In genomic region chr5:116576043-116576713, GRCh38 we compare ENCODE assay signal across 8 cellular contexts. TPM values are rescaled to one million over a fixed set of nuclear protein-coding genes. Genes with fewer than 3 reads are reported as not detected.
A peak's percentile ranks its signal among the peaks of the same experiment; 100 is the strongest.
DNase-seq lines count a peak whose midpoint lies in the region; ATAC-seq and TF ChIP-seq lines count a peak whose summit lies in the region.

No MANE protein-coding gene starts in this region.

- H2AFZ ChIP-seq in osteoblast (ENCODE audit: low read length): peak overlapping the region; percentile 35

- H3K27ac ChIP-seq in HEK293 (ENCODE audit: extremely low read depth, low read depth, low read length) (peak overlapping the region; percentile 72), osteoblast (ENCODE audit: low read depth, low read length) (no peak overlapping the region)

- peak; percentile 74 for ATAC-seq in Right ventricle myocardium inferior

- H3K4me1 ChIP-seq in HEK293 (ENCODE audit: control insufficient read depth, insufficient read depth, low read length) (0 out of 2 replicates have a peak, but pooled peaks cover 3% of the 10 kb centered on the region), osteoblast (ENCODE audit: insufficient read depth, low read length) (peaks cover 11% of the 10 kb centered on the region)

- H3K27ac Mint-ChIP-seq in activated CD4-positive, alpha-beta T cell treated with anti-CD3 and anti-CD28 coated beads, Interleukin-2, amount 10 ng/mL, durations not matched to agents 7 days and 5 days: no peak overlapping the region
- H3K27ac Mint-ChIP-seq in activated naive CD4-positive, alpha-beta T cell treated with anti-CD3 and anti-CD28 coated beads, Interleukin-2, amount 10 ng/mL, durations not matched to agents 7 days and 5 days: no peak overlapping the region

- no peaks in the 10 kb centered on the region for H3K79me2 ChIP-seq in osteoblast (ENCODE audit: insufficient read depth, low read length)

- H3K4me2 ChIP-seq in osteoblast (ENCODE audit: insufficient read depth, low read length): peak overlapping the region; percentile 93

- CTCF ChIA-PET in activated CD4-positive, alpha-beta T cell treated with anti-CD3 and anti-CD28 coated beads, Interleukin-2, amount 10 ng/mL, durations not matched to agents 7 days and 5 days (lab: Charles Lee): interaction anchor here (0.9 kb wide), 1 partner anchor 17 kb away, joined by 3 read pairs; no protein-coding TSS in a partner anchor
- CTCF ChIA-PET in HEK293 (lab: Yijun Ruan, JAX): interaction anchor here (0.6 to 1.1 kb wide), 11 partner anchors 9 to 1716 kb away, joined by 3 to 10 read pairs (median 3); no protein-coding TSS in a partner anchor
- CTCF ChIA-PET in activated naive CD4-positive, alpha-beta T cell treated with anti-CD3 and anti-CD28 coated beads, Interleukin-2, amount 10 ng/mL, durations not matched to agents 7 days and 5 days (lab: Charles Lee): interaction anchor here (0.7 to 2.3 kb wide), 3 partner anchors 10 to 439 kb away, joined by 3 to 5 read pairs (median 3); no protein-coding TSS in a partner anchor

- no peaks in the 10 kb centered on the region for H3K9me3 Mint-ChIP-seq in activated CD4-positive, alpha-beta T cell treated with anti-CD3 and anti-CD28 coated beads, Interleukin-2, amount 10 ng/mL, durations not matched to agents 7 days and 5 days
- no peaks in the 10 kb centered on the region for H3K9me3 Mint-ChIP-seq in activated naive CD4-positive, alpha-beta T cell treated with anti-CD3 and anti-CD28 coated beads, Interleukin-2, amount 10 ng/mL, durations not matched to agents 7 days and 5 days

- POLR2A ChIA-PET in activated CD4-positive, alpha-beta T cell treated with anti-CD3 and anti-CD28 coated beads, Interleukin-2, amount 10 ng/mL, durations not matched to agents 7 days and 5 days (lab: Charles Lee): no interaction called here
- POLR2A ChIA-PET in HEK293 (lab: Yijun Ruan, JAX): no interaction called here

- H3K27me3 Mint-ChIP-seq in activated CD4-positive, alpha-beta T cell treated with anti-CD3 and anti-CD28 coated beads, Interleukin-2, amount 10 ng/mL, durations not matched to agents 7 days and 5 days: peaks cover 80% of the 10 kb centered on the region
- H3K27me3 Mint-ChIP-seq in activated naive CD4-positive, alpha-beta T cell treated with anti-CD3 and anti-CD28 coated beads, Interleukin-2, amount 10 ng/mL, durations not matched to agents 7 days and 5 days: peaks cover 87% of the 10 kb centered on the region

- peaks cover 57% of the 10 kb centered on the region for H3K27me3 ChIP-seq in osteoblast (ENCODE audit: insufficient read depth, low read length)

- peaks cover 30% of the 10 kb centered on the region for H3K4me1 Mint-ChIP-seq in activated CD4-positive, alpha-beta T cell treated with anti-CD3 and anti-CD28 coated beads, Interleukin-2, amount 10 ng/mL, durations not matched to agents 7 days and 5 days
- H3K4me1 Mint-ChIP-seq in activated naive CD4-positive, alpha-beta T cell treated with anti-CD3 and anti-CD28 coated beads, Interleukin-2, amount 10 ng/mL, durations not matched to agents 7 days and 5 days: peaks cover 31% of the 10 kb centered on the region

- H3K36me3 ChIP-seq in HEK293 (ENCODE audit: control insufficient read depth in 2 of 2, insufficient read depth in 1 of 2, low read length in 2 of 2): no peaks in the 10 kb centered on the region
- H3K36me3 ChIP-seq in osteoblast (ENCODE audit: insufficient read depth, low read length): no peaks in the 10 kb centered on the region

- peak overlapping the region; percentile 52 for H3K4me3 Mint-ChIP-seq in activated CD4-positive, alpha-beta T cell treated with anti-CD3 and anti-CD28 coated beads, Interleukin-2, amount 10 ng/mL, durations not matched to agents 7 days and 5 days
- H3K4me3 Mint-ChIP-seq in activated naive CD4-positive, alpha-beta T cell treated with anti-CD3 and anti-CD28 coated beads, Interleukin-2, amount 10 ng/mL, durations not matched to agents 7 days and 5 days: no peak overlapping the region

- H3K4me3 ChIP-seq in HEK293 (ENCODE audit: low read depth, low read length): peak overlapping the region; percentile 30
- peak overlapping the region; percentile 73 for H3K4me3 ChIP-seq in osteoblast (ENCODE audit: insufficient read depth, low read length)

- intact Hi-C loops in Right ventricle myocardium inferior (cut with DNase I): loop anchor here (1.0 to 10.0 kb wide), 6 partner anchors 159 to 556 kb away; no protein-coding TSS in a partner anchor

- DNase-seq in activated CD4-positive, alpha-beta T cell treated with anti-CD3 and anti-CD28 coated beads, Interleukin-2, amount 10 ng/mL, durations not matched to agents 7 days and 5 days: peak; percentile 30
- no peak for DNase-seq in activated CD4-positive, alpha-beta T cell treated with anti-CD3 and anti-CD28 coated beads for 1 hour
- DNase-seq in NAMALWA (ENCODE audit: low spot score) (peak; percentile 73), Right ventricle myocardium inferior (ENCODE audit: missing footprints) (peak; percentile 77), osteoblast (ENCODE audit: insufficient read length, low spot score, missing footprints) (peak; percentile 95)
- peak; percentile 58 for DNase-seq in activated naive CD4-positive, alpha-beta T cell treated with anti-CD3 and anti-CD28 coated beads, Interleukin-2, amount 10 ng/mL, durations not matched to agents 7 days and 5 days
- DNase-seq in NK-92 treated with Interleukin-12 subunit alpha and Interleukin-12 subunit beta, amount 100 ng/mL, for 24 hours (lab: John Stamatoyannopoulos, UW): no peak

- H4K20me1 ChIP-seq in osteoblast (ENCODE audit: insufficient read depth, low read length): no peaks in the 10 kb centered on the region

- H3K36me3 Mint-ChIP-seq in activated CD4-positive, alpha-beta T cell treated with anti-CD3 and anti-CD28 coated beads, Interleukin-2, amount 10 ng/mL, durations not matched to agents 7 days and 5 days (ENCODE audit: low read depth): peaks cover 3% of the 10 kb centered on the region
- no peaks in the 10 kb centered on the region for H3K36me3 Mint-ChIP-seq in activated naive CD4-positive, alpha-beta T cell treated with anti-CD3 and anti-CD28 coated beads, Interleukin-2, amount 10 ng/mL, durations not matched to agents 7 days and 5 days

- peak; percentile 85 for TF ChIP-seq CTCF in HEK293 (tag by site-specific recombination; IDR thresholded peaks at IDR 0.05)
- TF ChIP-seq CTCF in osteoblast (IDR thresholded peaks at IDR 0.05; ENCODE audit: extremely low read depth, low read depth, low read length): peak; percentile 69

- H3K9me3 ChIP-seq in HEK293 (ENCODE audit: control insufficient read depth, insufficient read depth, low read depth, low read length) (no peaks in the 10 kb centered on the region), osteoblast (ENCODE audit: low read depth, low read length) (no peaks in the 10 kb centered on the region)

TF ChIP-seq in HEK293, 187 proteins besides CTCF, POLR2A, EP300 and RAD21 (continues in another document):
- TF ChIP-seq ZNF211 (tag by site-specific recombination; IDR thresholded peaks at IDR 0.05; ENCODE audit: low read depth) (no peak), RBAK (tag by site-specific recombination; IDR thresholded peaks at IDR 0.05) (no peak), ZSCAN30 (tag by site-specific recombination; IDR thresholded peaks at IDR 0.05) (0 out of 2 replicates have a peak, but pooled peaks have one; percentile 28), SP7 (tag by site-specific recombination; IDR thresholded peaks at IDR 0.05) (no peak), IKZF3 (tag by site-specific recombination; IDR thresholded peaks at IDR 0.05) (peak; percentile 95), ZEB2 (tag by site-specific recombination; IDR thresholded peaks at IDR 0.05) (peak; percentile 96), ZNF580 (tag by site-specific recombination; IDR thresholded peaks at IDR 0.05) (peak; percentile 93), KLF10 (tag by site-specific recombination; IDR thresholded peaks at IDR 0.05) (peak; percentile 68; the same call in 1 of the 2 replicates), REPIN1 (tag by site-specific recombination; IDR thresholded peaks at IDR 0.05; ENCODE audit: low read depth) (no peak), ZNF335 (tag by site-specific recombination; conservative IDR thresholded peaks at IDR 0.05) (0 out of 2 replicates have a peak, but pooled peaks have one; percentile 12), ZNF629 (tag by site-specific recombination; IDR thresholded peaks at IDR 0.05) (no peak), ZNF404 (tag by site-specific recombination; IDR thresholded peaks at IDR 0.05) (no peak), ZNF155 (tag by site-specific recombination; IDR thresholded peaks at IDR 0.05) (no peak), ZNF362 (tag by site-specific recombination; IDR thresholded peaks at IDR 0.05) (peak; percentile 91), ZNF654 (tag by site-specific recombination; IDR thresholded peaks at IDR 0.05; ENCODE audit: low read depth) (peak; percentile 82), EGR2 (tag by site-specific recombination; IDR thresholded peaks at IDR 0.05; ENCODE audit: low read depth) (no peak), MZF1 (tag by site-specific recombination; IDR thresholded peaks at IDR 0.05; ENCODE audit: borderline replicate concordance) (peak; percentile 44; the same call in 1 of the 2 replicates), ZNF311 (tag by site-specific recombination; IDR thresholded peaks at IDR 0.05; ENCODE audit: borderline replicate concordance) (no peak), SCRT2 (tag by site-specific recombination; IDR thresholded peaks at IDR 0.05) (no peak)

RNA-seq across cellular contexts. Expression of gene SEMA6A, which starts 1.6 kb away (rescaled TPM):
- total RNA-seq in activated CD4-positive, alpha-beta T cell treated with anti-CD3 and anti-CD28 coated beads, Interleukin-2, amount 10 ng/mL, durations not matched to agents 7 days and 5 days: not detected
- total RNA-seq in Right ventricle myocardium inferior (7.8 TPM), osteoblast (under 0.01 TPM in 2 replicates)

Comparison
In these comparisons a context has a peak if more than half of its experiments do, and no peak if none do; other contexts are left out.
1. DNase-seq: peak in activated CD4-positive, alpha-beta T cell treated with anti-CD3 and anti-CD28 coated beads, Interleukin-2, amount 10 ng/mL, durations not matched to agents 7 days and 5 days (single experiment), NAMALWA (single experiment), activated naive CD4-positive, alpha-beta T cell treated with anti-CD3 and anti-CD28 coated beads, Interleukin-2, amount 10 ng/mL, durations not matched to agents 7 days and 5 days (single experiment), Right ventricle myocardium inferior (single experiment) and osteoblast (single experiment); none in activated CD4-positive, alpha-beta T cell treated with anti-CD3 and anti-CD28 coated beads for 1 hour (single experiment) and NK-92 treated with Interleukin-12 subunit alpha and Interleukin-12 subunit beta, amount 100 ng/mL, for 24 hours (single experiment).